ENCODE assay signal across 1 cellular context in genomic region chr7:101743241-101743994, GRCh38.
A peak's percentile ranks its signal among the peaks of the same experiment; 100 is the strongest.
TF ChIP-seq lines count a peak whose summit lies in the region.

No MANE protein-coding gene starts in this region.

TF ChIP-seq in HEK293, 187 proteins besides CTCF, POLR2A, EP300 and RAD21 (continued from another document and continues in another):
- TF ChIP-seq ZNF518A (tag by site-specific recombination; conservative IDR thresholded peaks at IDR 0.05; ENCODE audit: low read depth) (no peak), ZBTB11 (tag by site-specific recombination; conservative IDR thresholded peaks at IDR 0.05; ENCODE audit: low read depth) (no peak; the same call in none of the 2 replicates), SCRT2 (tag by site-specific recombination; IDR thresholded peaks at IDR 0.05) (no peak), ZNF626 (tag by site-specific recombination; IDR thresholded peaks at IDR 0.05) (no peak), ZNF621 (tag by site-specific recombination; IDR thresholded peaks at IDR 0.05) (no peak), FEZF1 (tag by site-specific recombination; IDR thresholded peaks at IDR 0.05) (no peak), ZNF600 (tag by site-specific recombination; IDR thresholded peaks at IDR 0.05) (peak; percentile 81), KLF10 (tag by site-specific recombination; IDR thresholded peaks at IDR 0.05) (no peak), ZNF513 (tag by site-specific recombination; IDR thresholded peaks at IDR 0.05) (peak; percentile 92), ZNF214 (tag by site-specific recombination; IDR thresholded peaks at IDR 0.05; ENCODE audit: borderline replicate concordance) (no peak), ZNF76 (tag by site-specific recombination; IDR thresholded peaks at IDR 0.05; ENCODE audit: borderline replicate concordance, low read depth) (peak; percentile 56; the same call in 1 of the 2 replicates), ZNF747 (tag by site-specific recombination; IDR thresholded peaks at IDR 0.05) (no peak), TSHZ1 (tag by site-specific recombination; IDR thresholded peaks at IDR 0.05; ENCODE audit: borderline replicate concordance) (0 out of 2 replicates have a peak, but pooled peaks have one; percentile 6), ZNF302 (tag by site-specific recombination; IDR thresholded peaks at IDR 0.05; ENCODE audit: low read depth) (no peak), ZNF692 (tag by site-specific recombination; IDR thresholded peaks at IDR 0.05) (peak; percentile 41; the same call in 1 of the 2 replicates), ZNF426 (tag by site-specific recombination; IDR thresholded peaks at IDR 0.05) (no peak), ZNF791 (tag by site-specific recombination; IDR thresholded peaks at IDR 0.05) (no peak), ZFP41 (tag by site-specific recombination; IDR thresholded peaks at IDR 0.05; ENCODE audit: borderline replicate concordance) (no peak), ZNF768 (tag by site-specific recombination; IDR thresholded peaks at IDR 0.05) (no peak), YY1 (tag by site-specific recombination; IDR thresholded peaks at IDR 0.05) (peak; percentile 57; the same call in 1 of the 2 replicates), ZIC2 (tag by site-specific recombination; IDR thresholded peaks at IDR 0.05) (peak; percentile 56), SP3 (tag by site-specific recombination; IDR thresholded peaks at IDR 0.05) (peak; percentile 69), ZNF202 (tag by site-specific recombination; IDR thresholded peaks at IDR 0.05; ENCODE audit: borderline replicate concordance) (no peak), SALL2 (tag by site-specific recombination; IDR thresholded peaks at IDR 0.05; ENCODE audit: borderline replicate concordance) (no peak), ZBTB26 (tag by site-specific recombination; optimal IDR thresholded peaks at IDR 0.05) (peak; percentile 86), ZBTB1 (tag by site-specific recombination; IDR thresholded peaks at IDR 0.05) (no peak), ZNF394 (tag by site-specific recombination; IDR thresholded peaks at IDR 0.05; ENCODE audit: borderline replicate concordance) (peak; percentile 39; the same call in 1 of the 2 replicates), ZNF37A (tag by site-specific recombination; IDR thresholded peaks at IDR 0.05) (no peak), PRDM10 (tag by site-specific recombination; IDR thresholded peaks at IDR 0.05) (peak; percentile 33), ZNF561 (tag by site-specific recombination; IDR thresholded peaks at IDR 0.05; ENCODE audit: borderline replicate concordance) (peak; percentile 35; the same call in 1 of the 2 replicates), HOXA7 (CRISPR knock-in tag; IDR thresholded peaks at IDR 0.05; ENCODE audit: borderline replicate concordance) (no peak), ZNF423 (tag by site-specific recombination; IDR thresholded peaks at IDR 0.05) (no peak), ZBTB10 (tag by site-specific recombination; IDR thresholded peaks at IDR 0.05) (no peak)
